In genomic region chr6:13012977-13013680, GRCh38 we compare ENCODE assay signal across 8 cellular contexts.
A peak's percentile ranks its signal among the peaks of the same experiment; 100 is the strongest.
DNase-seq lines count a peak whose midpoint lies in the region; ATAC-seq, FAIRE-seq and TF ChIP-seq lines count a peak whose summit lies in the region.

No MANE protein-coding gene starts in this region.

- no peaks in the 10 kb centered on the region for H3K4me1 ChIP-seq in breast epithelium
- H3K4me1 ChIP-seq in mammary epithelial cell (ENCODE audit: insufficient read depth, low read length) = no peaks in the 10 kb centered on the region
- peaks cover 14 to 31% of the 10 kb centered on the region in 2 donors for H3K4me1 ChIP-seq in thoracic aorta (ENCODE audit: control insufficient read depth in 1 of 2, low read depth in 2 of 2)

- in situ Hi-C loops in mammary epithelial cell (cut with MboI; ENCODE audit: low sequenced_read_pairs in 2 of 2) = no loop called here

- 25% methylated on average over 18 of the region's 21 CpGs for WGBS in mammary epithelial cell (ENCODE audit: low coverage, missing lambda C conversion rate)
- 9 to 10% methylated on average over 20 to 21 of the region's 21 CpGs for WGBS in lower leg skin, 2 donors

- H3K36me3 ChIP-seq in breast epithelium (no peaks in the 10 kb centered on the region), mammary epithelial cell (ENCODE audit: insufficient read depth, low read length) (no peaks in the 10 kb centered on the region), bronchial epithelial cell (ENCODE audit: control insufficient read depth, insufficient read depth, low read length) (no peaks in the 10 kb centered on the region), thoracic aorta (no peaks in the 10 kb centered on the region)

- no peaks in the 10 kb centered on the region for H3K79me2 ChIP-seq in mammary epithelial cell (ENCODE audit: insufficient read depth, low read length)

- dilution Hi-C loops in mammary epithelial cell (cut with HindIII; ENCODE audit: low sequenced_read_pairs) = no loop called here

- TF ChIP-seq CTCF in breast epithelium (IDR thresholded peaks at IDR 0.05) (no peak), mammary epithelial cell (conservative IDR thresholded peaks at IDR 0.05 in 1 of 2, IDR thresholded peaks at IDR 0.05 in 1 of 2; ENCODE audit: extremely low read depth in 1 of 2, insufficient read depth in 1 of 2, low read depth in 1 of 2, low read length in 2 of 2) (no peak), bronchial epithelial cell (IDR thresholded peaks at IDR 0.05; ENCODE audit: insufficient read depth, low read length, severe bottlenecking) (no peak), lower leg skin (IDR thresholded peaks at IDR 0.05) (no peak), thoracic aorta (IDR thresholded peaks at IDR 0.05) (no peak)

- TF ChIP-seq POLR2A in breast epithelium (IDR thresholded peaks at IDR 0.05) (no peak), lower leg skin (IDR thresholded peaks at IDR 0.05) (no peak)

- no peak for FAIRE-seq in bronchial epithelial cell (lab: Jason Lieb, UNC)

- no peak overlapping the region for H2AFZ ChIP-seq in mammary epithelial cell (ENCODE audit: low read depth, low read length)

- DNase-seq in breast epithelium (ENCODE audit: low spot score in 2 of 2) (no peak), mammary epithelial cell (no peak), bronchial epithelial cell (ENCODE audit: low read depth) (no peak), lower leg skin (ENCODE audit: low spot score in 2 of 2) (peak; percentile 18 to 87), thoracic aorta (ENCODE audit: low spot score) (no peak), inferior parietal cortex (ENCODE audit: extremely low spot score) (no peak), OCI-M1 (lab: John Stamatoyannopoulos, UW) (no peak)

- H3K27me3 ChIP-seq in breast epithelium = peaks cover 0 to 32% of the 10 kb centered on the region in 2 donors
- H3K27me3 ChIP-seq in mammary epithelial cell (ENCODE audit: insufficient read depth, low read length) = peaks cover 37% of the 10 kb centered on the region
- peaks cover 24% of the 10 kb centered on the region for H3K27me3 ChIP-seq in bronchial epithelial cell (ENCODE audit: control insufficient read depth, insufficient read depth, low read length)
- no peaks in the 10 kb centered on the region for H3K27me3 ChIP-seq in thoracic aorta (replicated peaks; ENCODE audit: insufficient read depth)

- H3K4me2 ChIP-seq in mammary epithelial cell (ENCODE audit: insufficient read depth, low read depth, low read length) = no peak overlapping the region

- H4K20me1 ChIP-seq in mammary epithelial cell (ENCODE audit: insufficient read depth, low read length) = no peaks in the 10 kb centered on the region

- H3K27ac ChIP-seq in breast epithelium (no peak overlapping the region), mammary epithelial cell (ENCODE audit: insufficient read depth, low read depth, low read length) (no peak overlapping the region), thoracic aorta (peak overlapping the region; percentile 17 to 40)

- ATAC-seq in thoracic aorta (ENCODE audit: insufficient number of reproducible peaks, low FRiP score, low read depth) = peak; percentile 3
- ATAC-seq in HG03159 (IDR thresholded peaks at IDR 0.05; ENCODE audit: unreplicated experiment) = no peak

- H3K4me3 ChIP-seq in breast epithelium (peak overlapping the region; percentile 50 to 71 (median 53)), mammary epithelial cell (replicated peaks in 1 of 3; ENCODE audit: insufficient read depth in 1 of 3, low read depth in 2 of 3, low read length in 3 of 3) (no peak overlapping the region), bronchial epithelial cell (ENCODE audit: low read depth, low read length) (peak overlapping the region; percentile 9), lower leg skin (ENCODE audit: low read depth, poor library complexity, severe bottlenecking) (peak overlapping the region; percentile 0), thoracic aorta (peak overlapping the region; percentile 73)

- CTCF ChIA-PET in mammary epithelial cell (lab: Charles Lee; ENCODE audit: low non-redundant PET) = no interaction called here

- intact Hi-C loops in breast epithelium (cut with DNase I; ENCODE audit: low total_unique reads) (no loop called here), mammary epithelial cell (cut with micrococcal nuclease) (no loop called here), lower leg skin (cut with DNase I; ENCODE audit: low total_unique reads) (no loop called here)

- H3K9me3 ChIP-seq in breast epithelium (no peaks in the 10 kb centered on the region), mammary epithelial cell (replicated peaks; ENCODE audit: insufficient read depth, low read length) (no peaks in the 10 kb centered on the region), thoracic aorta (no peaks in the 10 kb centered on the region)

- H3K9ac ChIP-seq in mammary epithelial cell (ENCODE audit: insufficient read depth, low read length) = no peak overlapping the region

- BruUV-seq in mammary epithelial cell (replicated peaks; lab: Mats Ljungman, UMichigan) = no TSS peak

Comparison
In these comparisons a context has a peak if more than half of its experiments do, and no peak if none do; other contexts are left out.
1. H3K4me3 ChIP-seq: peak in breast epithelium (3 of 3), bronchial epithelial cell (single experiment), lower leg skin (single experiment) and thoracic aorta (single experiment); none in mammary epithelial cell (0 of 3).
2. DNase-seq: peak in lower leg skin (2 of 2); none in breast epithelium (0 of 2), mammary epithelial cell (single experiment), bronchial epithelial cell (single experiment), thoracic aorta (single experiment), inferior parietal cortex (single experiment) and OCI-M1 (single experiment).
3. H3K27ac ChIP-seq: peak in thoracic aorta (2 of 2); none in breast epithelium (0 of 2) and mammary epithelial cell (single experiment).